Comparison of ENCODE assay signal across 8 cellular contexts in the genomic region with DNA sequence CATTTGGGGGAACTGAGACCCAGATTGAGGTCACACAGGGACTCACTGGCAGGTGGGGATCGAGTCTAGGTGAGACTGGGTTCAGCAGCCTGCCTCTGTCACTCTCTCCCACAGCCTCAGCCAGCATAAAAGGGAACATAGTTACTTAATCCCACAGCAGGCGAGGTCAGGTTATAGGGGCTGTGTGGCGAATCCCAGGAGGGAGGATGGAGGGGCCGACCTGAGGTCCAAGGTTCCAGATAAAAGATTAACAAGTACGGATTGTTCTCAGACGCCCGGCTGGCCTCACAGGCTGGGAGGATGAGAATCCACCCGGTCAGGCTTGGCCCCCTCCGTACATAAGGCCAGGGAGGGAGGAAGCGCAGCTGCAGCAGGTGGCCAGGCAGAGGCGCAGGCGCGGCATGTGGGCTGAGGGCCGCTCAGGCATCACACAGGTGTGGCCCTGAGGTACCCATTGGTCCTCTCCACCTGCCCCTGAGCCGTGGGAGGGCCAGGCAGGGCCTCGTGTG. TPM values are rescaled to one million over a fixed set of nuclear protein-coding genes. Genes with fewer than 3 reads are reported as not detected.
DNase-seq lines count a peak whose midpoint lies in the region; ATAC-seq and TF ChIP-seq lines count a peak whose summit lies in the region.

No MANE protein-coding gene starts in this region.

- peaks cover 4 to 5% of the 10 kb centered on the region in 2 donors for H3K4me1 ChIP-seq in breast epithelium

- intact Hi-C loops in breast epithelium (cut with DNase I; ENCODE audit: low total_unique reads) = loop anchor here (10.0 kb wide), 1 partner anchor 1657 kb away; no protein-coding TSS in a partner anchor

- DNase-seq in T-helper 17 cell (no peak), breast epithelium (ENCODE audit: low spot score in 2 of 2) (no peak), NCI-H2171 treated with DMSO at 0.1 percent for 48 hours (lab: John Stamatoyannopoulos, UW) (no peak), RKO (ENCODE audit: low spot score) (no peak), NOMO-1 treated with DMSO at 0.1 percent for 48 hours (lab: John Stamatoyannopoulos, UW; ENCODE audit: unreplicated experiment) (no peak)
- DNase-seq in naive thymus-derived CD8-positive, alpha-beta T cell = peak in 4 of 10 donors; percentile 27 to 69 (median 30)

- H3K9me3 ChIP-seq in T-helper 17 cell (ENCODE audit: control insufficient read depth, low read length, poor library complexity, severe bottlenecking) (no peaks in the 10 kb centered on the region), breast epithelium (no peaks in the 10 kb centered on the region)

- H3K4me3 Mint-ChIP-seq in T-helper 17 cell = peak overlapping the region; percentile 92
- peak overlapping the region; percentile 85 to 96 (median 92) for H3K4me3 Mint-ChIP-seq in naive thymus-derived CD8-positive, alpha-beta T cell

- H3K27ac Mint-ChIP-seq in T-helper 17 cell = peak overlapping the region; percentile 100
- peak overlapping the region; percentile 93 to 100 (median 100) for H3K27ac Mint-ChIP-seq in naive thymus-derived CD8-positive, alpha-beta T cell

- peak; percentile 35 for ATAC-seq in GM18511 (IDR thresholded peaks at IDR 0.05; ENCODE audit: unreplicated experiment)
- ATAC-seq in HG02588 (IDR thresholded peaks at IDR 0.05; ENCODE audit: unreplicated experiment) = peak; percentile 27
- no peak for ATAC-seq in T-helper 17 cell
- ATAC-seq in naive thymus-derived CD8-positive, alpha-beta T cell = no peak

- H3K36me3 Mint-ChIP-seq in T-helper 17 cell (ENCODE audit: low read depth) = no peaks in the 10 kb centered on the region
- peaks cover 0 to 9% (median under 1%) of the 10 kb centered on the region in 3 donors for H3K36me3 Mint-ChIP-seq in naive thymus-derived CD8-positive, alpha-beta T cell

- no peaks in the 10 kb centered on the region for H3K36me3 ChIP-seq in breast epithelium

- no peaks in the 10 kb centered on the region for H3K27me3 Mint-ChIP-seq in T-helper 17 cell
- no peaks in the 10 kb centered on the region for H3K27me3 Mint-ChIP-seq in naive thymus-derived CD8-positive, alpha-beta T cell

- no peaks in the 10 kb centered on the region for H3K9me3 Mint-ChIP-seq in naive thymus-derived CD8-positive, alpha-beta T cell

- TF ChIP-seq CTCF in breast epithelium (IDR thresholded peaks at IDR 0.05) = no peak

- H3K4me3 ChIP-seq in breast epithelium = no peak overlapping the region

- no peak overlapping the region for H3K27ac ChIP-seq in breast epithelium

- POLR2A ChIA-PET in naive thymus-derived CD8-positive, alpha-beta T cell (lab: Charles Lee) = interaction anchor here (0.8 to 23.1 kb wide), 13 partner anchors 9 to 505 kb away, joined by 3 to 608 read pairs (median 12); a partner anchor contains a TSS

- TF ChIP-seq POLR2A in breast epithelium (IDR thresholded peaks at IDR 0.05) = no peak

- H3K27me3 ChIP-seq in breast epithelium = no peaks in the 10 kb centered on the region

- peaks cover 64% of the 10 kb centered on the region for H3K4me1 Mint-ChIP-seq in T-helper 17 cell
- H3K4me1 Mint-ChIP-seq in naive thymus-derived CD8-positive, alpha-beta T cell = peaks cover 47 to 86% (median 80%) of the 10 kb centered on the region in 4 donors

RNA-seq across cellular contexts. Expression of a gene that starts 3.3 kb away (rescaled TPM):
- total RNA-seq in T-helper 17 cell (10 to 100 TPM; 47.2 to 62.3 TPM), breast epithelium (10 to 100 TPM in 2 of 3 donors, 1 to 10 TPM in 1; 1.3 to 52.4 (median 45.9) TPM)
- 10 to 100 TPM; 62.1 to 64.0 TPM for total RNA-seq in naive thymus-derived CD8-positive, alpha-beta T cell
- polyA plus RNA-seq in naive thymus-derived CD8-positive, alpha-beta T cell = 100 to 1,000 TPM in 2 of 3 donors, 10 to 100 TPM in 1; 86.7 to 208 (median 145) TPM

RNA-seq across cellular contexts. Expression of a gene that starts 34.2 kb away (rescaled TPM):
- total RNA-seq in T-helper 17 cell (10 to 100 TPM; 45.2 to 54.4 TPM), breast epithelium (10 to 100 TPM; 59.0 to 79.3 (median 62.1) TPM)
- total RNA-seq in naive thymus-derived CD8-positive, alpha-beta T cell = 10 to 100 TPM; 68.9 to 71.2 TPM
- 10 to 100 TPM; 56.3 to 62.9 (median 56.9) TPM for polyA plus RNA-seq in naive thymus-derived CD8-positive, alpha-beta T cell

Comparison
In these comparisons a context has a peak if more than half of its experiments do, and no peak if none do; other contexts are left out.
1. ATAC-seq: peak in GM18511 (single experiment) and HG02588 (single experiment); none in T-helper 17 cell (single experiment) and naive thymus-derived CD8-positive, alpha-beta T cell (0 of 2).